In the genomic region with DNA sequence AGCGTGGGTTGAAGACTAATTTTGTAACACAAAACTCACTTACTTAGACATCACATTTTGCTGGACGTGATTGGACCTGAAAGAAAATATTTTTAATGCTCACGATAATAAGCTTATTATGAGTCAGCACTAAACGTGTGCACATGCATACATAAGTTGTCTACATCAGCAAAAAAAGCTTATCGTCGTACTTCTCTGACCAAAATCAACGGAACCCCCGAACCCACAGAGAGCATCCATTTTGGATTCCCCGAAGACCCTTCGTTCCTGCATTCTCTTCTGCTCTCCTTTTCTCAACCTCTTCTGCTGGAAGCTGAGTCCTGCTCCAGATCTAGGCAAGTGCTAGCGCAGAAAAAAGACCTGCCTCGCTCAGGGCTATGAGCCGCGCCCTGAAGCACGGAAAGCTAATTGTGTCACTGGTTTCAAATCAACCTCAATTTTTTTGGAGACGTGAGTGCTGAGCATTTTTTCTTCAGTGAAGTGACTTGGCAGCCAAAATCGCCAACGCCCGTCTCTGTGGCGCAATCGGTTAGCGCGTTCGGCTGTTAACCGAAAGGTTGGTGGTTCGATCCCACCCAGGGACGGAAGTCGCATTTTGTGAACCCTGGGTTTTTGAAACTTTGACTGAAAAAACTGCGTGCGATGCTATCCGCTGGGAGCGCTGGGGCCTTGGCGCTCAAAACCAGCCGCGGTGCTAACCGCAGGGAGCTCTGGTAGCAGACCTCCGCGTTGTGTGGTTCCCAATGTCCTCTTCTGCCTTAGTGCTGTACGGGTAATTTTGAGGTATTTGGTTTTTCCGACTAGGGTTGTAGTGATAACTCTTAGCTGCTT, we compare ENCODE assay signal across 8 cellular contexts. TPM values are rescaled to one million over a fixed set of nuclear protein-coding genes. Genes with fewer than 3 reads are reported as not detected.
A peak's percentile ranks its signal among the peaks of the same experiment; 100 is the strongest.
DNase-seq lines count a peak whose midpoint lies in the region; ATAC-seq and TF ChIP-seq lines count a peak whose summit lies in the region.
"Not testable (repeated sequence)": the region's sequence is repeated elsewhere in the genome, so short reads cannot be mapped to it uniquely, and the experiment has no call there.

No MANE protein-coding gene starts in this region.

- intact Hi-C loops in activated CD8-positive, alpha-beta T cell treated with anti-CD3 and anti-CD28 coated beads for 36 hours (cut with micrococcal nuclease), result loop anchor here (10.0 kb wide), 1 partner anchor 205 kb away; the partner anchor contains the start of gene DUSP12
- intact Hi-C loops in lower lobe of right lung (cut with DNase I), result not testable (repeated sequence)

- peaks cover 0 to 20% (median 7%) of the 10 kb centered on the region in 10 experiments; a peak in 9 of 20 replicates for H3K4me1 ChIP-seq in BLaER1 treated with 17β-estradiol and CSF1 and Interleukin-3, amounts not matched to agents 10 nM and 100 nM
- H3K4me1 ChIP-seq in lower lobe of right lung, result peaks cover 12% of the 10 kb centered on the region

- H3K27me3 ChIP-seq in BLaER1 treated with 17β-estradiol and CSF1 and Interleukin-3, amounts not matched to agents 10 nM and 100 nM; lower lobe of right lung (ENCODE audit: low read depth): not testable (repeated sequence)

- H3K27me3 Mint-ChIP-seq in activated CD8-positive, alpha-beta T cell treated with anti-CD3 and anti-CD28 coated beads for 36 hours, result not testable (repeated sequence)

- peak overlapping the region; percentile 89 for H3K27ac Mint-ChIP-seq in activated CD8-positive, alpha-beta T cell treated with anti-CD3 and anti-CD28 coated beads for 36 hours

- TF ChIP-seq CTCF in activated CD8-positive, alpha-beta T cell treated with anti-CD3 and anti-CD28 coated beads for 36 hours (IDR thresholded peaks at IDR 0.05), result not testable (repeated sequence)
- TF ChIP-seq CTCF in lower lobe of right lung (IDR thresholded peaks at IDR 0.05), result peak; percentile 10

- not testable (repeated sequence) for H4K20me1 ChIP-seq in BLaER1 treated with 17β-estradiol and CSF1 and Interleukin-3, amounts not matched to agents 10 nM and 100 nM

- DNase-seq in NCI-H82 treated with DMSO at 0.1 percent for 48 hours (lab: John Stamatoyannopoulos, UW; ENCODE audit: unreplicated experiment), result peak; percentile 57
- DNase-seq in activated CD8-positive, alpha-beta T cell treated with anti-CD3 and anti-CD28 coated beads for 36 hours, result peak; percentile 92
- DNase-seq in ecto neural progenitor cell (ENCODE audit: low spot score), result peak; percentile 90
- peak; percentile 80 for DNase-seq in lower lobe of right lung
- peak; percentile 93 to 99 for DNase-seq in stimulated activated CD4-positive, alpha-beta T cell treated with anti-CD3 and anti-CD28 coated beads, Interleukin-4, amount 100 ng/mL, for 4 hours

- H3K9ac ChIP-seq in BLaER1 treated with 17β-estradiol and CSF1 and Interleukin-3, amounts not matched to agents 10 nM and 100 nM, result peak overlapping the region; percentile 22 to 78 (median 64); a peak in 21 of 22 replicates

- not testable (repeated sequence) for H3K9me3 Mint-ChIP-seq in activated CD8-positive, alpha-beta T cell treated with anti-CD3 and anti-CD28 coated beads for 36 hours

- H3K4me1 Mint-ChIP-seq in activated CD8-positive, alpha-beta T cell treated with anti-CD3 and anti-CD28 coated beads for 36 hours (ENCODE audit: low read depth), result peaks cover 51% of the 10 kb centered on the region

- H3K4me2 ChIP-seq in BLaER1 treated with 17β-estradiol and CSF1 and Interleukin-3, amounts not matched to agents 10 nM and 100 nM, result peak overlapping the region; percentile 33 to 91 (median 70)

- H3K36me3 ChIP-seq in BLaER1 treated with 17β-estradiol and CSF1 and Interleukin-3, amounts not matched to agents 10 nM and 100 nM; lower lobe of right lung: not testable (repeated sequence)

- POLR2A ChIA-PET in activated CD8-positive, alpha-beta T cell treated with anti-CD3 and anti-CD28 coated beads for 36 hours (lab: Charles Lee), result interaction anchor here (1.2 kb wide), 1 partner anchor 9 kb away, joined by 4 read pairs; no protein-coding TSS in a partner anchor

- H3K36me3 Mint-ChIP-seq in activated CD8-positive, alpha-beta T cell treated with anti-CD3 and anti-CD28 coated beads for 36 hours (ENCODE audit: low read depth), result not testable (repeated sequence)

- H3K9me3 ChIP-seq in BLaER1 treated with 17β-estradiol and CSF1 and Interleukin-3, amounts not matched to agents 10 nM and 100 nM (replicated peaks in 1 of 11), result peaks cover 0 to 12% (median 7%) of the 10 kb centered on the region in 11 experiments; a peak in 8 of 22 replicates
- H3K9me3 ChIP-seq in lower lobe of right lung, result not testable (repeated sequence)

- peak overlapping the region; percentile 41 to 69 (median 60) for H3K4me3 ChIP-seq in BLaER1 treated with 17β-estradiol and CSF1 and Interleukin-3, amounts not matched to agents 10 nM and 100 nM
- peak overlapping the region; percentile 56 for H3K4me3 ChIP-seq in lower lobe of right lung

- peak overlapping the region in 9 of 11 experiments; percentile 0 to 74 (median 54); a peak in 12 of 22 replicates for H3K27ac ChIP-seq in BLaER1 treated with 17β-estradiol and CSF1 and Interleukin-3, amounts not matched to agents 10 nM and 100 nM
- H3K27ac ChIP-seq in lower lobe of right lung, result peak overlapping the region; percentile 74

- ATAC-seq in GM19351 (IDR thresholded peaks at IDR 0.05; ENCODE audit: unreplicated experiment), result peak; percentile 59
- peak; percentile 45 for ATAC-seq in HG03457 (IDR thresholded peaks at IDR 0.05; ENCODE audit: unreplicated experiment)
- peak; percentile 76 for ATAC-seq in activated CD8-positive, alpha-beta T cell treated with anti-CD3 and anti-CD28 coated beads for 36 hours
- ATAC-seq in lower lobe of right lung, result peak; percentile 76 to 84

- H3K4me3 Mint-ChIP-seq in activated CD8-positive, alpha-beta T cell treated with anti-CD3 and anti-CD28 coated beads for 36 hours, result peak overlapping the region; percentile 83

- CTCF ChIA-PET in activated CD8-positive, alpha-beta T cell treated with anti-CD3 and anti-CD28 coated beads for 36 hours (lab: Charles Lee), result interaction anchor here (1.0 to 1.5 kb wide), 4 partner anchors 9 to 201 kb away, joined by 3 to 5 read pairs (median 3); no protein-coding TSS in a partner anchor

RNA-seq across cellular contexts. Expression of gene FCGR3A, which starts 9.7 kb away (rescaled TPM):
- under 1 TPM; 0.27 to 0.36 TPM for total RNA-seq in activated CD8-positive, alpha-beta T cell treated with anti-CD3 and anti-CD28 coated beads for 36 hours
- 323 TPM for total RNA-seq in lower lobe of right lung

RNA-seq across cellular contexts. Expression of gene HSPA6, which starts 15.6 kb away (rescaled TPM):
- under 1 TPM; 0.36 to 0.45 TPM for total RNA-seq in activated CD8-positive, alpha-beta T cell treated with anti-CD3 and anti-CD28 coated beads for 36 hours
- total RNA-seq in lower lobe of right lung, result 13.0 TPM

RNA-seq across cellular contexts. Expression of gene FCGR2A, which starts 34.7 kb away (rescaled TPM):
- total RNA-seq in activated CD8-positive, alpha-beta T cell treated with anti-CD3 and anti-CD28 coated beads for 36 hours, result not detected
- 223 TPM for total RNA-seq in lower lobe of right lung

Comparison
In these comparisons a context has a peak if more than half of its experiments do, and no peak if none do; other contexts are left out.
1. Peak in every context shown above with its lines: DNase-seq, ATAC-seq, H3K4me3 ChIP-seq and H3K27ac ChIP-seq.
2. RNA of gene FCGR3A, which starts 9.7 kb away (total RNA-seq): 323 TPM in lower lobe of right lung (single experiment); 0.27 to 0.36 TPM in activated CD8-positive, alpha-beta T cell treated with anti-CD3 and anti-CD28 coated beads for 36 hours; every median in the first group is over 100 times any median in the second.
3. RNA of gene FCGR2A, which starts 34.7 kb away (total RNA-seq): 223 TPM in lower lobe of right lung (single experiment); not detected in activated CD8-positive, alpha-beta T cell treated with anti-CD3 and anti-CD28 coated beads for 36 hours; every median in the first group is over 100 times any median in the second.